ENCODE assay signal across 13 cellular contexts in genomic region chr3:85808750-85809149, GRCh38.
A peak's percentile ranks its signal among the peaks of the same experiment; 100 is the strongest.
DNase-seq lines count a peak whose midpoint lies in the region; ATAC-seq, FAIRE-seq and TF ChIP-seq lines count a peak whose summit lies in the region.
"Had no signal": no experiment of that assay in that cellular context is flagged by ENCODE, and none has a peak within 500 bp of the region (broad histone marks: within the 10 kb centered on the region; RNA-seq: fewer than 3 reads in every experiment).

No MANE protein-coding gene starts in this region.

- H3K9ac ChIP-seq in K562 (ENCODE audit: insufficient read depth in 1 of 2, low read depth in 2 of 2, low read length in 2 of 2) = no peak overlapping the region

- no peaks in the 10 kb centered on the region for H3K36me3 ChIP-seq in K562 (ENCODE audit: control insufficient read depth, insufficient read depth, low read length)

- no peaks in the 10 kb centered on the region for H4K20me1 ChIP-seq in K562 (replicated peaks; ENCODE audit: control insufficient read depth, insufficient read depth, low read length)

- DNase-seq in DMS53 (lab: John Stamatoyannopoulos, UW) = peak; percentile 72
- DNase-seq in NCI-H1105 (lab: John Stamatoyannopoulos, UW) = peak; percentile 55
- DNase-seq in NCI-H2171 (lab: John Stamatoyannopoulos, UW) = peak; percentile 45
- DNase-seq in K562 (ENCODE audit: extremely low read depth in 1 of 4, low spot score in 3 of 4) = no peak
- no peak for DNase-seq in DMS79 treated with DMSO at 0.1 percent for 48 hours (lab: John Stamatoyannopoulos, UW)
- DNase-seq: CD8-positive, alpha-beta T cell; HCEC 1CT; MV-4-11; NCI-H2029; NCI-H510A had no signal

- ATAC-seq in K562 (no peak), HG03565 (IDR thresholded peaks at IDR 0.05; ENCODE audit: unreplicated experiment) (no peak), HG03460 (IDR thresholded peaks at IDR 0.05; ENCODE audit: unreplicated experiment) (no peak)
- ATAC-seq: CD8-positive, alpha-beta T cell; SK-N-SH treated with all-trans-retinoic acid at 6 μM for 48 hours had no signal

- H2AFZ ChIP-seq in K562 (ENCODE audit: low read depth, low read length) = no peak overlapping the region

- no peak for FAIRE-seq in K562 (lab: Jason Lieb, UNC)

- POLR2A ChIA-PET in K562 (lab: Yijun Ruan, JAX) = no interaction called here

- TF ChIP-seq EP300 in K562 (IDR thresholded peaks at IDR 0.05; ENCODE audit: low read length) = no peak

- in situ Hi-C loops in K562 (cut with MboI) = no loop called here

- CTCF ChIA-PET in K562 (lab: Yijun Ruan, JAX; ENCODE audit: low intra/inter-chr PET ratio) = no interaction called here

- no peak overlapping the region for H3K27ac ChIP-seq in K562 (ENCODE audit: extremely low read depth, low read depth, low read length)

- no peaks in the 10 kb centered on the region for H3K4me1 ChIP-seq in K562 (replicated peaks in 1 of 2; ENCODE audit: control insufficient read depth in 2 of 2, insufficient read depth in 2 of 2, low read length in 2 of 2)

- H3K9me3 ChIP-seq in K562 (replicated peaks; ENCODE audit: control insufficient read depth, insufficient read depth, low read depth, low read length) = no peaks in the 10 kb centered on the region; the same call in 1 of the 2 replicates

- H3K79me2 ChIP-seq in K562 (ENCODE audit: control insufficient read depth, insufficient read depth, low read length) = no peaks in the 10 kb centered on the region

- no peaks in the 10 kb centered on the region for H3K9me1 ChIP-seq in K562 (ENCODE audit: control insufficient read depth, insufficient read depth, low read length)

- no peak for TF ChIP-seq RAD21 in K562 (CRISPR knock-in tag; conservative IDR thresholded peaks at IDR 0.05 in 1 of 2, IDR thresholded peaks at IDR 0.05 in 1 of 2)

- TF ChIP-seq CTCF in K562 (IDR thresholded peaks at IDR 0.05 in 2 of 3, conservative IDR thresholded peaks at IDR 0.05 in 1 of 3; ENCODE audit: insufficient read depth in 2 of 3, low read depth in 1 of 3, low read length in 3 of 3) = no peak

- H3K4me2 ChIP-seq in K562 (ENCODE audit: insufficient read depth, low read length) = no peak overlapping the region

- H3K27me3 ChIP-seq in K562 (ENCODE audit: control insufficient read depth in 2 of 2, insufficient read depth in 2 of 2, low read length in 2 of 2) = no peaks in the 10 kb centered on the region

- BruUV-seq in K562 (replicated peaks; lab: Mats Ljungman, UMichigan) = no TSS peak

- no peak overlapping the region for H3K4me3 ChIP-seq in K562

- no peak for TF ChIP-seq POLR2A in K562 (conservative IDR thresholded peaks at IDR 0.05)

- intact Hi-C loops in K562 (cut with micrococcal nuclease) = no loop called here

- WGBS in K562 (ENCODE audit: insufficient coverage, low coverage, missing lambda C conversion rate) = 0% methylated on average over 1 of the region's 1 CpG

TF ChIP-seq in K562, 482 proteins besides CTCF, POLR2A, EP300 and RAD21:
- TF ChIP-seq TRIM24 (IDR thresholded peaks at IDR 0.05) (no peak), SPI1 (IDR thresholded peaks at IDR 0.05; ENCODE audit: borderline replicate concordance, low read depth, low read length) (no peak), GATAD2B (IDR thresholded peaks at IDR 0.05; ENCODE audit: borderline replicate concordance) (no peak), SMARCE1 (IDR thresholded peaks at IDR 0.05) (no peak), E2F5 (CRISPR knock-in tag; IDR thresholded peaks at IDR 0.05) (no peak), ZNF589 (CRISPR knock-in tag; IDR thresholded peaks at IDR 0.05; ENCODE audit: low read depth) (no peak), NFIC (IDR thresholded peaks at IDR 0.05) (peak; percentile 35; the same call in 1 of the 2 replicates), ARID3A (IDR thresholded peaks at IDR 0.05; ENCODE audit: borderline replicate concordance, low read depth, low read length) (no peak)

Comparison
In these comparisons a context has a peak if more than half of its experiments do, and no peak if none do; other contexts are left out.
1. DNase-seq: peak in DMS53 (single experiment), NCI-H1105 (single experiment) and NCI-H2171 (single experiment); none in K562 (0 of 4) and DMS79 treated with DMSO at 0.1 percent for 48 hours (single experiment).